Comparison of ENCODE assay signal across 1 cellular context in the genomic region with DNA sequence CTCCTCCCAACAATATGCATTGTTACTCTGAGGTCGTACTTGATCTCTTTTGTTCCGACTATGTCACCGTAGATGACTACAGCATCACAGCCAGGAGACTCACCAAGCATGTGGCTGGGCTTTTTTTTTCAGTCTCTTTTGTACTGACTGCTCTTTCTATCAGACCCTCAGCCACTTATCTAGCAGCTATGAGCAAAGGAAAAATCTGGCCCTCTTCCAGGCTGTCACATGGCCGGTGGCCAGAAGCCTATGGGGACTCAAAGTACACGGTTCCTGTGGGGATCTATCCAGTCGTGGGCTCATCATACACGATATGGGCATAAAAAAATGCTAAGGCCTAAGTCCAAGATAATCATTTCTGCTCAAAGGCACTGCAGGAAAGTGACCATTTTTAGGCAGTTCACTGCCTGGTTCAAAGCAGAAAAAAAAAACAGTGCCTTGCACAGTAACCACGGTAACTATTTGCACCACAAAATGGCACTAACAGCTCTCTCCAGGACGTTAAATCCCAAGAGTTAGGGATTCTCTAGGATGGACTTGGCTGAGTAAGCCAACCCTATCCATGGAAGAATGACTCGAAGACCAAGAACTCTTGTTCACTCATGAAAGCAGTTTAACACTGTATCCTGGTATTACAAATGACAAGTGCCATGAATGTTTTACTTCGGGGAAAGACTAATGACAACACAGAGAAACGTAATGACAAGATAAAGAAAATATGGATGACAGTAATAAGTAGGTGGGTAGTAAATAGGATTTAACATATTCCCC.
TF ChIP-seq lines count a peak whose summit lies in the region.

No MANE protein-coding gene starts in this region.

TF ChIP-seq in endothelial cell of umbilical vein, 7 proteins besides CTCF, POLR2A, EP300 and RAD21 (continued from another document):
- no peak for TF ChIP-seq JUN (IDR thresholded peaks at IDR 0.05; ENCODE audit: borderline replicate concordance, insufficient read depth, insufficient read length, low read depth)
TF ChIP-seq in endothelial cell of umbilical vein: peak in this region for 0.
